Comparison of ENCODE assay signal across 16 cellular contexts in the genomic region with DNA sequence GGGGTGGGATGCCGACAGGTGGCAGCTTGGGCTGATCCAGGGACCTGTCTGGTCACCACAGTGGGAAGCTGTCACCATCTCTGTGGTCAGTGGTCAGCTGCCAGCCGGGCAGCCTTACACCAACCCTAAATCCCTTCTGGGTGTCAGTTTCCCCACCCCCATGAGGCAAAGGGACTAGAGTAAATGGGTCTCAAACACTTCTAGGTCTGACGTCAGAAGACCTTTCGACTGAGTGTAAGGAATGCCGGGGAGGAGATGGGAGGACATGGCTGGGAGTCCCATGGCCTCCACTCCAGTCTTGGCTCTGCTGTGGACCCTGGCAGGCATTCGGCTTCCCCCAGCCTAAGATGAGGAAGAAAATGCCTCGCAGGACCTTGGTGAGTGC. TPM values are rescaled to one million over a fixed set of nuclear protein-coding genes. Genes with fewer than 3 reads are reported as not detected.
DNase-seq lines count a peak whose midpoint lies in the region; ATAC-seq, FAIRE-seq and TF ChIP-seq lines count a peak whose summit lies in the region.
"Had no signal": no experiment of that assay in that cellular context is flagged by ENCODE, and none has a peak within 500 bp of the region (broad histone marks: within the 10 kb centered on the region; RNA-seq: fewer than 3 reads in every experiment).

No MANE protein-coding gene starts in this region.

- in situ Hi-C loops in GM23248 (cut with MboI): no loop called here

- DNase-seq in GM23248 (peak; percentile 14), kidney (no peak), smooth muscle cell (lab: John Stamatoyannopoulos, UW; ENCODE audit: unreplicated experiment) (no peak), OCI-M2 (lab: John Stamatoyannopoulos, UW; ENCODE audit: unreplicated experiment) (no peak), prostate gland (ENCODE audit: low spot score) (no peak)
- DNase-seq: DND-41, erythroblast, NCI-H1930, NCI-H524, T-helper 17 cell had no signal

- H3K79me2 ChIP-seq in GM23248 (ENCODE audit: insufficient read depth) (0 out of 2 replicates have a peak, but pooled peaks cover 10% of the 10 kb centered on the region), smooth muscle cell (ENCODE audit: low read depth) (peaks cover 4% of the 10 kb centered on the region)

- intact Hi-C loops in kidney (cut with DNase I) (no loop called here), prostate gland (cut with DNase I) (no loop called here)

- 51 to 61% methylated on average over 7 of the region's 7 CpGs for WGBS in GM23248 (ENCODE audit: low coverage in 1 of 2, low lambda C conversion rate in 2 of 2, missing lambda C conversion rate in 2 of 2), 2 experiments
- 56% methylated on average over 7 of the region's 7 CpGs for WGBS in smooth muscle cell (ENCODE audit: low lambda C conversion rate)
- 59% methylated on average over 7 of the region's 7 CpGs for WGBS in prostate gland

- H3K9me2 ChIP-seq in GM23248 (ENCODE audit: insufficient read depth): no peaks in the 10 kb centered on the region

- H4K20me1 ChIP-seq in GM23248 (ENCODE audit: insufficient read depth): no peaks in the 10 kb centered on the region
- H4K20me1 ChIP-seq in smooth muscle cell (ENCODE audit: low read depth): no peaks in the 10 kb centered on the region

- no peaks in the 10 kb centered on the region for H3K27me3 ChIP-seq in GM23248 (replicated peaks; ENCODE audit: insufficient read depth)
- H3K27me3 ChIP-seq in smooth muscle cell (ENCODE audit: low read depth): no peaks in the 10 kb centered on the region
- H3K27me3 ChIP-seq in prostate gland (replicated peaks; ENCODE audit: insufficient read depth): no peaks in the 10 kb centered on the region
- H3K27me3 ChIP-seq: ovary had no signal

- H3K36me3 ChIP-seq in GM23248 (ENCODE audit: low read depth) (no peaks in the 10 kb centered on the region), kidney (ENCODE audit: control insufficient read depth in 1 of 2, insufficient read depth in 2 of 2, low read length in 2 of 2) (peaks cover 2 to 22% of the 10 kb centered on the region in 2 donors), smooth muscle cell (ENCODE audit: low read depth) (no peaks in the 10 kb centered on the region), prostate gland (peaks cover 0 to 7% of the 10 kb centered on the region in 2 donors)
- H3K36me3 ChIP-seq: ovary had no signal

- FAIRE-seq in kidney (lab: Jason Lieb, UNC): no peak
- FAIRE-seq: colon, GM12892 had no signal

- H3K9me3 ChIP-seq in GM23248 (ENCODE audit: low read depth) (no peaks in the 10 kb centered on the region), kidney (ENCODE audit: control insufficient read depth in 1 of 2, low read length in 2 of 2) (no peaks in the 10 kb centered on the region), smooth muscle cell (replicated peaks; ENCODE audit: low read depth) (no peaks in the 10 kb centered on the region), prostate gland (no peaks in the 10 kb centered on the region)
- H3K9me3 ChIP-seq: ovary had no signal

- H3K4me3 ChIP-seq in GM23248: no peak overlapping the region
- H3K4me3 ChIP-seq in kidney (ENCODE audit: low read length in 2 of 2): no peak overlapping the region
- no peak overlapping the region for H3K4me3 ChIP-seq in smooth muscle cell
- no peak overlapping the region for H3K4me3 ChIP-seq in prostate gland
- H3K4me3 ChIP-seq: ovary had no signal

- H3K4me2 ChIP-seq in GM23248 (ENCODE audit: unreplicated experiment) (no peak overlapping the region), smooth muscle cell (peak overlapping the region; percentile 57)

- TF ChIP-seq CTCF in kidney (IDR thresholded peaks at IDR 0.05; ENCODE audit: borderline replicate concordance, extremely low read depth, insufficient read depth) (no peak), smooth muscle cell (IDR thresholded peaks at IDR 0.05; ENCODE audit: borderline replicate concordance, insufficient read depth, poor library complexity, severe bottlenecking) (no peak), prostate gland (IDR thresholded peaks at IDR 0.05) (no peak)

- TF ChIP-seq POLR2A in GM18505 (IDR thresholded peaks at IDR 0.05; ENCODE audit: borderline replicate concordance, extremely low read depth, insufficient read depth, insufficient read length): no peak
- TF ChIP-seq POLR2A in prostate gland (IDR thresholded peaks at IDR 0.05): no peak

- no peak overlapping the region for H2AFZ ChIP-seq in GM23248
- H2AFZ ChIP-seq in smooth muscle cell (ENCODE audit: low read depth): no peak overlapping the region

- ATAC-seq in SK-N-SH treated with all-trans-retinoic acid at 6 μM for 48 hours (peak; percentile 22), HG02610 (IDR thresholded peaks at IDR 0.05; ENCODE audit: unreplicated experiment) (no peak), GM18505 (IDR thresholded peaks at IDR 0.05; ENCODE audit: unreplicated experiment) (no peak)
- ATAC-seq: T-helper 17 cell had no signal

- peak overlapping the region; percentile 50; the same call in 1 of the 2 replicates for H3K27ac ChIP-seq in GM23248
- H3K27ac ChIP-seq in kidney (ENCODE audit: low read depth in 2 of 2, low read length in 2 of 2): peak overlapping the region; percentile 26 to 70
- peak overlapping the region; percentile 82 for H3K27ac ChIP-seq in smooth muscle cell (ENCODE audit: low read depth)
- H3K27ac ChIP-seq in prostate gland: peak overlapping the region in 1 of 2 donors; percentile 4
- H3K27ac ChIP-seq: ovary had no signal

- H3K9ac ChIP-seq in GM23248: 0 out of 2 replicates have a peak overlapping the region, but pooled peaks have one; percentile 32
- H3K9ac ChIP-seq in kidney (ENCODE audit: low read length in 2 of 2): no peak overlapping the region
- no peak overlapping the region for H3K9ac ChIP-seq in smooth muscle cell (ENCODE audit: low read depth)

- peaks cover 52% of the 10 kb centered on the region for H3K4me1 ChIP-seq in GM23248 (ENCODE audit: insufficient read depth)
- H3K4me1 ChIP-seq in kidney (ENCODE audit: control insufficient read depth in 1 of 2, insufficient read depth in 1 of 2, low read depth in 1 of 2, low read length in 2 of 2): peaks cover 28 to 32% of the 10 kb centered on the region in 2 donors
- peaks cover 24% of the 10 kb centered on the region for H3K4me1 ChIP-seq in smooth muscle cell (ENCODE audit: low read depth)
- H3K4me1 ChIP-seq in prostate gland (replicated peaks): peaks cover 9% of the 10 kb centered on the region

- H3F3A ChIP-seq in GM23248 (ENCODE audit: insufficient read depth): peaks cover 21% of the 10 kb centered on the region; the same call in 1 of the 2 replicates
- H3F3A ChIP-seq in smooth muscle cell (ENCODE audit: low read depth): peaks cover 26% of the 10 kb centered on the region

TF ChIP-seq in SK-N-SH treated with all-trans-retinoic acid at 6 μM for 48 hours, 23 proteins besides CTCF, POLR2A, EP300 and RAD21:
- TF ChIP-seq, protein P1, sequence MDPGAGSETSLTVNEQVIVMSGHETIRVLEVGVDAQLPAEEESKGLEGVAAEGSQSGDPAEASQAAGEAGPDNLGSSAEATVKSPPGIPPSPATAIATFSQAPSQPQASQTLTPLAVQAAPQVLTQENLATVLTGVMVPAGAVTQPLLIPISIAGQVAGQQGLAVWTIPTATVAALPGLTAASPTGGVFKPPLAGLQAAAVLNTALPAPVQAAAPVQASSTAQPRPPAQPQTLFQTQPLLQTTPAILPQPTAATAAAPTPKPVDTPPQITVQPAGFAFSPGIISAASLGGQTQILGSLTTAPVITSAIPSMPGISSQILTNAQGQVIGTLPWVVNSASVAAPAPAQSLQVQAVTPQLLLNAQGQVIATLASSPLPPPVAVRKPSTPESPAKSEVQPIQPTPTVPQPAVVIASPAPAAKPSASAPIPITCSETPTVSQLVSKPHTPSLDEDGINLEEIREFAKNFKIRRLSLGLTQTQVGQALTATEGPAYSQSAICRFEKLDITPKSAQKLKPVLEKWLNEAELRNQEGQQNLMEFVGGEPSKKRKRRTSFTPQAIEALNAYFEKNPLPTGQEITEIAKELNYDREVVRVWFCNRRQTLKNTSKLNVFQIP (CRISPR knock-in tag; IDR thresholded peaks at IDR 0.05; ENCODE audit: borderline replicate concordance, low read depth): no peak
- TF ChIP-seq BACH2 (CRISPR knock-in tag; IDR thresholded peaks at IDR 0.05; ENCODE audit: borderline replicate concordance): no peak
- TF ChIP-seq, protein P2, sequence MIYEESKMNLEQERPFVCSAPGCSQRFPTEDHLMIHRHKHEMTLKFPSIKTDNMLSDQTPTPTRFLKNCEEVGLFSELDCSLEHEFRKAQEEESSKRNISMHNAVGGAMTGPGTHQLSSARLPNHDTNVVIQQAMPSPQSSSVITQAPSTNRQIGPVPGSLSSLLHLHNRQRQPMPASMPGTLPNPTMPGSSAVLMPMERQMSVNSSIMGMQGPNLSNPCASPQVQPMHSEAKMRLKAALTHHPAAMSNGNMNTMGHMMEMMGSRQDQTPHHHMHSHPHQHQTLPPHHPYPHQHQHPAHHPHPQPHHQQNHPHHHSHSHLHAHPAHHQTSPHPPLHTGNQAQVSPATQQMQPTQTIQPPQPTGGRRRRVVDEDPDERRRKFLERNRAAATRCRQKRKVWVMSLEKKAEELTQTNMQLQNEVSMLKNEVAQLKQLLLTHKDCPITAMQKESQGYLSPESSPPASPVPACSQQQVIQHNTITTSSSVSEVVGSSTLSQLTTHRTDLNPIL (CRISPR knock-in tag; IDR thresholded peaks at IDR 0.05; ENCODE audit: low read depth): no peak
- no peak for TF ChIP-seq PPARA (CRISPR knock-in tag; IDR thresholded peaks at IDR 0.05; ENCODE audit: borderline replicate concordance)
- TF ChIP-seq ZNF565 (CRISPR knock-in tag; conservative IDR thresholded peaks at IDR 0.05; ENCODE audit: low read depth): no peak
- no peak for TF ChIP-seq ZNF70 (CRISPR knock-in tag; IDR thresholded peaks at IDR 0.05)
- no peak for TF ChIP-seq ESRRG (CRISPR knock-in tag; IDR thresholded peaks at IDR 0.05)
- no peak for TF ChIP-seq ZC3H10 (CRISPR knock-in tag; IDR thresholded peaks at IDR 0.05)
- TF ChIP-seq ZFP3 (CRISPR knock-in tag; IDR thresholded peaks at IDR 0.05): no peak
- TF ChIP-seq RARB (CRISPR knock-in tag; IDR thresholded peaks at IDR 0.05): no peak
- TF ChIP-seq GLIS3 (CRISPR knock-in tag; IDR thresholded peaks at IDR 0.05): no peak
- no peak for TF ChIP-seq ZFP30 (CRISPR knock-in tag; IDR thresholded peaks at IDR 0.05)
- no peak for TF ChIP-seq ISL1 (CRISPR knock-in tag; IDR thresholded peaks at IDR 0.05)

RNA-seq across cellular contexts. Expression of gene SLC25A51, which starts 40.3 kb away (rescaled TPM):
- total RNA-seq in GM23248 (2014; rRNA removed; shearing (Covaris generic)): 56.6 and 58.2 TPM in 2 replicates
- polyA plus RNA-seq in GM23248 (2016; fragmentation: Nextera tagmentation; extraction: Ambion mirVana): 16.0 and 17.7 TPM in 2 replicates
- total RNA-seq in kidney: 25.5 TPM
- polyA plus RNA-seq in kidney (ENCODE audit: insufficient read depth, low read depth, low replicate concordance): 10.7 TPM
- 32.0 and 42.9 TPM in 2 replicates for total RNA-seq in smooth muscle cell
- 6.5 and 13.0 TPM in 2 replicates for polyA plus RNA-seq in smooth muscle cell
- 10 to 100 TPM; 20.2 to 21.6 TPM for total RNA-seq in prostate gland
